1 cellular context compared by ENCODE assay signal in the genomic region with DNA sequence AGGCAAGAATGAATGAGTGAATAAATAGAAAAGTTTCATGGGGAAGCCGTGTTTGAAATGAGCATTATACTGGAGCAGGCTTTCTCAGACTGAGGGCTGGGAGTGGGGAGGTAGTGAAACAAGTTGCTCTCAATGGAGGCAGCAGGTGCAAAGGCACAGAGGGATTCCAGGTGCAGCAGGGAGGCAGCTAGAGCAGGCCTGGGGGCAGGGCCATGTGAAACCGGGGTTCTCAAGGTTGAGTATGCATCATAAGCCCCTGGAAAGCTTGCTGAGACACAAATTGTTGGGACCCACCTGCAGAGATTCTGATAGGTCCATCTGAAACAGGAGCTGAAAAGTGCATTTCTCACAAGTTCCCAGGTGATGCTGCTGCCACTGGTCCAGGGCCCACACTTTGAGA.
TF ChIP-seq lines count a peak whose summit lies in the region.

No MANE protein-coding gene starts in this region.

TF ChIP-seq in GM12878, 131 proteins besides CTCF, POLR2A, EP300 and RAD21:
- TF ChIP-seq NRF1 (conservative IDR thresholded peaks at IDR 0.05; ENCODE audit: low read depth, low read length), result no peak
- no peak for TF ChIP-seq SRF (IDR thresholded peaks at IDR 0.05; ENCODE audit: low read depth in 2 of 2, low read length in 2 of 2)
- no peak for TF ChIP-seq KDM1A (IDR thresholded peaks at IDR 0.05; ENCODE audit: borderline replicate concordance)
- no peak for TF ChIP-seq GATAD2B (conservative IDR thresholded peaks at IDR 0.05; ENCODE audit: low read depth)
- TF ChIP-seq PML (IDR thresholded peaks at IDR 0.05; ENCODE audit: low read length), result no peak
- TF ChIP-seq TCF3 (IDR thresholded peaks at IDR 0.05; ENCODE audit: borderline replicate concordance, insufficient read depth, low read depth, low read length), result peak; percentile 78; the same call in 1 of the 2 replicates
- TF ChIP-seq CREB1 (IDR thresholded peaks at IDR 0.05; ENCODE audit: low read depth), result no peak
- TF ChIP-seq, protein P1, sequence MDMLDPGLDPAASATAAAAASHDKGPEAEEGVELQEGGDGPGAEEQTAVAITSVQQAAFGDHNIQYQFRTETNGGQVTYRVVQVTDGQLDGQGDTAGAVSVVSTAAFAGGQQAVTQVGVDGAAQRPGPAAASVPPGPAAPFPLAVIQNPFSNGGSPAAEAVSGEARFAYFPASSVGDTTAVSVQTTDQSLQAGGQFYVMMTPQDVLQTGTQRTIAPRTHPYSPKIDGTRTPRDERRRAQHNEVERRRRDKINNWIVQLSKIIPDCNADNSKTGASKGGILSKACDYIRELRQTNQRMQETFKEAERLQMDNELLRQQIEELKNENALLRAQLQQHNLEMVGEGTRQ (IDR thresholded peaks at IDR 0.05; ENCODE audit: borderline replicate concordance, low read depth, low read length), result no peak
- no peak for TF ChIP-seq SUPT20H (IDR thresholded peaks at IDR 0.05; ENCODE audit: borderline replicate concordance, control insufficient read depth, low read depth, low read length)
- TF ChIP-seq TCF12 (IDR thresholded peaks at IDR 0.05; ENCODE audit: low read depth, low read length), result peak; percentile 73
- no peak for TF ChIP-seq IKZF1 (conservative IDR thresholded peaks at IDR 0.05)
